15 cellular contexts compared by ENCODE assay signal in the genomic region with DNA sequence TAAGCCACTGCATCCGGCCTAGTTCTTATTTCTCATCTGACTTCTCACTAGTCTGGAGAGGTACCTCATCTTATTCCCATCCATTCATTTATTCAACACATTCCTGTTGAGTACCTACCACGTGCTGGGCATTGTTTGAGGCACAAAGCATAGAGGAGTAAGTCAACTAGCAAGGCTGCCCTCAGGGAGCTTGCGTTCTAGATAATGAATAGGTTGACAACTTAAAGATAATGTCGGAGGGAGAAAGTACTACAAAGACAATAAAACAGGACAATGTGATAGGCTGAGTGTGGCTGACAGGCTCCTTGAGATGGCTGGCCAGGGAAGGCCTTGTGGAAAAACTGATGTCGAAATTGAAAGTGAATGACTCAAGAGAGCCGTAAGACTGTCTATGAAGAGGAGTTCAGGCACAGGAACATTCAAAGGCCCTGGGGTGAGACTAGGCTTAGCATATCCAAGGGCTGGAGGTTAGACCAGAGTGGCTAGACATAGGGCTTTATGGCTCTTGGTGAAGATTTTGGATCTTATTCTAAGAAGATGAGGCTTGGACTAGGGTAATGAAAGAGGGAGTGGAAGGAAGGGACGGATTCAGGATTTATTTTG. TPM values are rescaled to one million over a fixed set of nuclear protein-coding genes. Genes with fewer than 3 reads are reported as not detected.
DNase-seq lines count a peak whose midpoint lies in the region; ATAC-seq and TF ChIP-seq lines count a peak whose summit lies in the region.
"Had no signal": no experiment of that assay in that cellular context is flagged by ENCODE, and none has a peak within 500 bp of the region (broad histone marks: within the 10 kb centered on the region; RNA-seq: fewer than 3 reads in every experiment).

No MANE protein-coding gene starts in this region.

- H3K36me3 Mint-ChIP-seq in T-cell, result no peaks in the 10 kb centered on the region
- peaks cover 3% of the 10 kb centered on the region for H3K36me3 Mint-ChIP-seq in effector memory CD8-positive, alpha-beta T cell (ENCODE audit: insufficient read depth)

- intact Hi-C loops in right cardiac atrium (cut with DNase I), result no loop called here

- no peaks in the 10 kb centered on the region for H3K27me3 Mint-ChIP-seq in T-cell
- no peaks in the 10 kb centered on the region for H3K27me3 Mint-ChIP-seq in effector memory CD8-positive, alpha-beta T cell

- no peak overlapping the region for H3K27ac ChIP-seq in right cardiac atrium (ENCODE audit: low read length)
- H3K27ac ChIP-seq: left lung, psoas muscle, testis had no signal

- ATAC-seq in T-cell (replicated peaks in 1 of 4), result no peak
- no peak for ATAC-seq in effector memory CD8-positive, alpha-beta T cell (replicated peaks)
- no peak for ATAC-seq in GM21619 (IDR thresholded peaks at IDR 0.05; ENCODE audit: unreplicated experiment)
- ATAC-seq in right cardiac atrium, result no peak
- ATAC-seq: GM12878, left lung, psoas muscle had no signal

- CTCF ChIA-PET in T-cell (lab: Charles Lee), result no interaction called here

- peak overlapping the region; percentile 25 to 65 for H3K27ac Mint-ChIP-seq in T-cell
- peak overlapping the region; percentile 81 to 90 for H3K27ac Mint-ChIP-seq in effector memory CD8-positive, alpha-beta T cell

- 84% methylated on average over 7 of the region's 7 CpGs for WGBS in right cardiac atrium

- H3K9me3 Mint-ChIP-seq in T-cell, result no peaks in the 10 kb centered on the region
- H3K9me3 Mint-ChIP-seq in effector memory CD8-positive, alpha-beta T cell, result no peaks in the 10 kb centered on the region

- H3K4me3 ChIP-seq in AG10803 (ENCODE audit: low read length) (no peak overlapping the region), right cardiac atrium (ENCODE audit: low read length) (no peak overlapping the region)
- H3K4me3 ChIP-seq: GM12878, left lung, psoas muscle, testis had no signal

- H3K9me3 ChIP-seq in right cardiac atrium (ENCODE audit: control insufficient read depth, low read length), result no peaks in the 10 kb centered on the region
- H3K9me3 ChIP-seq: left lung, psoas muscle, testis had no signal

- H3K4me1 ChIP-seq in right cardiac atrium (ENCODE audit: control insufficient read depth, insufficient read depth, low read length), result no peaks in the 10 kb centered on the region
- H3K4me1 ChIP-seq: left lung, psoas muscle, testis had no signal

- peaks cover 23 to 36% (median 35%) of the 10 kb centered on the region in 3 donors for H3K4me1 Mint-ChIP-seq in T-cell
- peaks cover 28 to 30% of the 10 kb centered on the region in 2 donors for H3K4me1 Mint-ChIP-seq in effector memory CD8-positive, alpha-beta T cell (ENCODE audit: low read depth in 2 of 2)

- H3K4me3 Mint-ChIP-seq in T-cell, result peak overlapping the region in 1 of 3 donors; percentile 80
- H3K4me3 Mint-ChIP-seq in effector memory CD8-positive, alpha-beta T cell, result peak overlapping the region; percentile 30 to 75

- DNase-seq in NCI-H1694 treated with DMSO at 0.1 percent for 48 hours (lab: John Stamatoyannopoulos, UW), result peak; percentile 99
- DNase-seq in NCI-H1694 (lab: John Stamatoyannopoulos, UW), result no peak
- peak; percentile 20 for DNase-seq in AG10803 (ENCODE audit: low read depth)
- no peak for DNase-seq in T-cell
- no peak for DNase-seq in effector memory CD8-positive, alpha-beta T cell
- DNase-seq in AML-193 (lab: John Stamatoyannopoulos, UW), result no peak
- no peak for DNase-seq in right cardiac atrium
- DNase-seq: H7, left lung, NCI-H1105, psoas muscle, testis had no signal

- no peak for TF ChIP-seq CTCF in AG10803 (conservative IDR thresholded peaks at IDR 0.05; ENCODE audit: low read length)

- POLR2A ChIA-PET in T-cell (lab: Charles Lee), result no interaction called here

- H3K27me3 ChIP-seq in right cardiac atrium (ENCODE audit: control insufficient read depth, insufficient read depth), result no peaks in the 10 kb centered on the region
- H3K27me3 ChIP-seq: left lung, testis had no signal

RNA-seq across cellular contexts. Expression of a gene that starts 18.3 kb away (rescaled TPM):
- total RNA-seq in T-cell, result not detected
- total RNA-seq in right cardiac atrium, result not detected
- polyA plus RNA-seq in right cardiac atrium, result 0.23 TPM
- total RNA-seq: A172, H7, left lung, psoas muscle had no signal

RNA-seq across cellular contexts. Expression of a gene that starts 21.6 kb away (rescaled TPM):
- total RNA-seq in T-cell, result 100 to 1,000 TPM in 4 of 5 donors, 10 to 100 TPM in 1; 98.4 to 149 (median 138) TPM
- 10 to 100 TPM; 14.1 to 19.0 (median 18.1) TPM for total RNA-seq in right cardiac atrium
- polyA plus RNA-seq in right cardiac atrium, result 14.6 TPM

RNA-seq across cellular contexts. Expression of a gene that starts 51.9 kb away (rescaled TPM):
- total RNA-seq in T-cell (100 to 1,000 TPM in 3 of 5 donors, 10 to 100 TPM in 2; 87.2 to 122 (median 106) TPM), right cardiac atrium (100 to 1,000 TPM; 106 to 132 (median 109) TPM)
- polyA plus RNA-seq in right cardiac atrium, result 70.7 TPM

Comparison
In these comparisons a context has a peak if more than half of its experiments do, and no peak if none do; other contexts are left out.
1. DNase-seq: peak in NCI-H1694 treated with DMSO at 0.1 percent for 48 hours (single experiment) and AG10803 (single experiment); none in NCI-H1694 (single experiment), T-cell (0 of 34), effector memory CD8-positive, alpha-beta T cell (0 of 3), AML-193 (0 of 2) and right cardiac atrium (0 of 3).
2. RNA of a gene that starts 21.6 kb away (total RNA-seq): 98.4 to 149 TPM in T-cell; 14.1 to 19.0 TPM in right cardiac atrium; every median in the first group is over 4 times any median in the second.